Comparison of ENCODE assay signal across 14 cellular contexts in genomic region chr19:46604781-46605355, GRCh38. TPM values are rescaled to one million over a fixed set of nuclear protein-coding genes. Genes with fewer than 3 reads are reported as not detected.
DNase-seq lines count a peak whose midpoint lies in the region; ATAC-seq and TF ChIP-seq lines count a peak whose summit lies in the region.
"Had no signal": no experiment of that assay in that cellular context is flagged by ENCODE, and none has a peak within 500 bp of the region (broad histone marks: within the 10 kb centered on the region; RNA-seq: fewer than 3 reads in every experiment).

No MANE protein-coding gene starts in this region.

- no peak overlapping the region for H3K4me3 Mint-ChIP-seq in activated CD4-positive, alpha-beta T cell treated with anti-CD3 and anti-CD28 coated beads for 36 hours

- H3K4me1 ChIP-seq in mammary epithelial cell (ENCODE audit: insufficient read depth, low read length) (peaks cover 28% of the 10 kb centered on the region), Karpas-422 (ENCODE audit: low read length) (peaks cover 22% of the 10 kb centered on the region)

- no peaks in the 10 kb centered on the region for H3K9me3 ChIP-seq in mammary epithelial cell (replicated peaks; ENCODE audit: insufficient read depth, low read length)
- H3K9me3 ChIP-seq in Karpas-422 (ENCODE audit: low read length) = no peaks in the 10 kb centered on the region

- H3K79me2 ChIP-seq in mammary epithelial cell (ENCODE audit: insufficient read depth, low read length) (peaks cover 67% of the 10 kb centered on the region), Karpas-422 (ENCODE audit: low read length) (peaks cover 40% of the 10 kb centered on the region)

- POLR2A ChIA-PET in activated CD4-positive, alpha-beta T cell treated with anti-CD3 and anti-CD28 coated beads for 36 hours (lab: Charles Lee) = interaction anchor here (1.0 kb wide), 1 partner anchor 254 kb away, joined by 3 read pairs; no protein-coding TSS in a partner anchor

- CTCF ChIA-PET in activated CD4-positive, alpha-beta T cell treated with anti-CD3 and anti-CD28 coated beads for 36 hours (lab: Charles Lee) = interaction anchor here (0.7 to 2.6 kb wide), 4 partner anchors 9 to 57 kb away, joined by 3 to 12 read pairs (median 4); partner anchors contain the start of gene DACT3
- CTCF ChIA-PET in mammary epithelial cell (lab: Charles Lee; ENCODE audit: low non-redundant PET) = no interaction called here

- no TSS peak for BruUV-seq in mammary epithelial cell (replicated peaks; lab: Mats Ljungman, UMichigan)

- no peaks in the 10 kb centered on the region for H3K27me3 ChIP-seq in mammary epithelial cell (ENCODE audit: insufficient read depth, low read length)
- no peaks in the 10 kb centered on the region for H3K27me3 ChIP-seq in Karpas-422 (ENCODE audit: low read length)

- H3K27ac Mint-ChIP-seq in activated CD4-positive, alpha-beta T cell treated with anti-CD3 and anti-CD28 coated beads for 36 hours = peak overlapping the region; percentile 19

- H3K36me3 Mint-ChIP-seq in activated CD4-positive, alpha-beta T cell treated with anti-CD3 and anti-CD28 coated beads for 36 hours (ENCODE audit: low read depth) = peaks cover 52% of the 10 kb centered on the region

- no peaks in the 10 kb centered on the region for H3K9me2 ChIP-seq in Karpas-422 (replicated peaks; ENCODE audit: insufficient read depth, low read length)

- intact Hi-C loops in activated CD4-positive, alpha-beta T cell treated with anti-CD3 and anti-CD28 coated beads for 36 hours (cut with DNase I, micrococcal nuclease) = loop anchor here in 1 of 2 experiments (5.0 to 10.0 kb wide), 3 partner anchors 622 to 1850 kb away; no protein-coding TSS in a partner anchor
- intact Hi-C loops in mammary epithelial cell (cut with micrococcal nuclease) = loop anchor here (5.0 kb wide), 1 partner anchor 58 kb away; no protein-coding TSS in a partner anchor

- no peak for TF ChIP-seq CTCF in mammary epithelial cell (conservative IDR thresholded peaks at IDR 0.05 in 1 of 2, IDR thresholded peaks at IDR 0.05 in 1 of 2; ENCODE audit: extremely low read depth in 1 of 2, insufficient read depth in 1 of 2, low read depth in 1 of 2, low read length in 2 of 2)

- H3K27ac ChIP-seq in caudate nucleus (ENCODE audit: low read depth, low read length) (peak overlapping the region; percentile 74), substantia nigra (ENCODE audit: low read depth, low read length, poor library complexity, severe bottlenecking) (peak overlapping the region; percentile 87), mammary epithelial cell (ENCODE audit: insufficient read depth, low read depth, low read length) (no peak overlapping the region), Karpas-422 (ENCODE audit: low read length) (no peak overlapping the region)

- ATAC-seq in activated CD4-positive, alpha-beta T cell treated with anti-CD3 and anti-CD28 coated beads for 36 hours = no peak
- ATAC-seq in left lobe of liver (peak; percentile 57), HG02884 (IDR thresholded peaks at IDR 0.05; ENCODE audit: unreplicated experiment) (no peak)

- H2AFZ ChIP-seq in mammary epithelial cell (ENCODE audit: low read depth, low read length) (no peak overlapping the region), Karpas-422 (ENCODE audit: low read length) (no peak overlapping the region)

- H3K9ac ChIP-seq in mammary epithelial cell (ENCODE audit: insufficient read depth, low read length) = no peak overlapping the region
- no peak overlapping the region for H3K9ac ChIP-seq in Karpas-422 (ENCODE audit: low read length)

- H3K4me1 Mint-ChIP-seq in activated CD4-positive, alpha-beta T cell treated with anti-CD3 and anti-CD28 coated beads for 36 hours = peaks cover 46% of the 10 kb centered on the region

- H3K4me2 ChIP-seq in mammary epithelial cell (ENCODE audit: insufficient read depth, low read depth, low read length) = no peak overlapping the region
- no peak overlapping the region for H3K4me2 ChIP-seq in Karpas-422 (ENCODE audit: low read depth, low read length, poor library complexity, severe bottlenecking)

- in situ Hi-C loops in mammary epithelial cell (cut with MboI; ENCODE audit: low sequenced_read_pairs in 2 of 2) = no loop called here

- H3K27me3 Mint-ChIP-seq in activated CD4-positive, alpha-beta T cell treated with anti-CD3 and anti-CD28 coated beads for 36 hours = no peaks in the 10 kb centered on the region

- dilution Hi-C loops in mammary epithelial cell (cut with HindIII; ENCODE audit: low sequenced_read_pairs) = no loop called here

- no peak for DNase-seq in activated CD4-positive, alpha-beta T cell treated with anti-CD3 and anti-CD28 coated beads for 36 hours
- DNase-seq in activated CD4-positive, alpha-beta T cell treated with anti-CD3 and anti-CD28 coated beads, Interleukin-2, amount 50 U/mL, for 48 hours = no peak
- DNase-seq in caudate nucleus (lab: John Stamatoyannopoulos, UW) = peak in 19 of 61 donors; percentile 15 to 56 (median 34)
- peak; percentile 87 for DNase-seq in left lobe of liver (ENCODE audit: low spot score)
- DNase-seq in substantia nigra (lab: John Stamatoyannopoulos, UW) = peak in 23 of 49 donors; percentile 20 to 65 (median 41)
- no peak for DNase-seq in mammary epithelial cell
- DNase-seq in Karpas-422 = no peak
- DNase-seq: MV-4-11; NCI-H446 treated with DMSO at 0.1 percent for 48 hours; SHP77 treated with DMSO at 0.1 percent for 48 hours; stimulated activated CD8-positive, alpha-beta memory T cell treated with anti-CD3 and anti-CD28 coated beads, Interleukin-4, amount 100 ng/mL, for 48 hours had no signal

- H3K4me3 ChIP-seq in mammary epithelial cell (replicated peaks in 1 of 3; ENCODE audit: insufficient read depth in 1 of 3, low read depth in 2 of 3, low read length in 3 of 3) (no peak overlapping the region), Karpas-422 (ENCODE audit: low read length) (no peak overlapping the region)

- peaks cover 24% of the 10 kb centered on the region for H3K36me3 ChIP-seq in mammary epithelial cell (ENCODE audit: insufficient read depth, low read length)
- H3K36me3 ChIP-seq in Karpas-422 (ENCODE audit: insufficient read depth, low read length) = peaks cover 16% of the 10 kb centered on the region

- 93% methylated on average over 9 of the region's 13 CpGs for WGBS in mammary epithelial cell (ENCODE audit: low coverage, missing lambda C conversion rate)

- H4K20me1 ChIP-seq in mammary epithelial cell (ENCODE audit: insufficient read depth, low read length) (no peaks in the 10 kb centered on the region), Karpas-422 (ENCODE audit: insufficient read depth, low read depth, low read length) (peaks cover 33% of the 10 kb centered on the region; the same call in 1 of the 2 replicates)

- H3K9me3 Mint-ChIP-seq in activated CD4-positive, alpha-beta T cell treated with anti-CD3 and anti-CD28 coated beads for 36 hours (ENCODE audit: low read depth) = no peaks in the 10 kb centered on the region

RNA-seq across cellular contexts. Expression of gene CALM3, which starts 3.7 kb away (rescaled TPM):
- 100 to 1,000 TPM; 493 to 631 TPM for total RNA-seq in activated CD4-positive, alpha-beta T cell treated with anti-CD3 and anti-CD28 coated beads for 36 hours
- total RNA-seq in left lobe of liver = 89.6 TPM
- total RNA-seq in mammary epithelial cell = 100 to 1,000 TPM in 1 of 2 donors, 10 to 100 TPM in 1; 97.4 to 206 TPM
- 426 TPM for polyA plus RNA-seq in mammary epithelial cell
- 248 TPM for polyA minus RNA-seq in mammary epithelial cell
- total RNA-seq in Karpas-422 (2014; rRNA removed; shearing (Covaris generic); ENCODE audit: low replicate concordance) = 103 and 122 TPM in 2 replicates

RNA-seq across cellular contexts. Expression of gene PTGIR, which starts 20.0 kb away (rescaled TPM):
- 10 to 100 TPM; 40.1 to 41.0 TPM for total RNA-seq in activated CD4-positive, alpha-beta T cell treated with anti-CD3 and anti-CD28 coated beads for 36 hours
- total RNA-seq in left lobe of liver (3.0 TPM), mammary epithelial cell (under 1 TPM in 1 of 2 donors, not detected in 1; under 0.01 TPM)
- not detected for polyA plus RNA-seq in mammary epithelial cell
- polyA minus RNA-seq in mammary epithelial cell = not detected
- not detected in 2 replicates for total RNA-seq in Karpas-422 (2014; rRNA removed; shearing (Covaris generic); ENCODE audit: low replicate concordance)

RNA-seq across cellular contexts. Expression of gene GNG8, which starts 31.1 kb away (rescaled TPM):
- 10 to 100 TPM; 13.8 to 17.4 TPM for total RNA-seq in activated CD4-positive, alpha-beta T cell treated with anti-CD3 and anti-CD28 coated beads for 36 hours
- total RNA-seq in left lobe of liver (not detected), mammary epithelial cell (not detected)
- polyA plus RNA-seq in mammary epithelial cell = not detected
- not detected for polyA minus RNA-seq in mammary epithelial cell
- not detected in 2 replicates for total RNA-seq in Karpas-422 (2014; rRNA removed; shearing (Covaris generic); ENCODE audit: low replicate concordance)
- total RNA-seq: A172, mononuclear cell had no signal

RNA-seq across cellular contexts. Expression of gene DACT3, which starts 56.1 kb away (rescaled TPM):
- total RNA-seq in activated CD4-positive, alpha-beta T cell treated with anti-CD3 and anti-CD28 coated beads for 36 hours = 1 to 10 TPM; 2.9 to 3.1 TPM
- total RNA-seq in left lobe of liver (1.2 TPM), mammary epithelial cell (under 1 TPM; 0.31 to 0.33 TPM)
- 0.07 TPM for polyA plus RNA-seq in mammary epithelial cell
- polyA minus RNA-seq in mammary epithelial cell = not detected
- total RNA-seq in Karpas-422 (2014; rRNA removed; shearing (Covaris generic); ENCODE audit: low replicate concordance) = 0.14 and 0.19 TPM in 2 replicates

Comparison
In these comparisons a context has a peak if more than half of its experiments do, and no peak if none do; other contexts are left out.
1. H3K27ac ChIP-seq: peak in caudate nucleus (single experiment) and substantia nigra (single experiment); none in mammary epithelial cell (single experiment) and Karpas-422 (single experiment).
2. RNA of gene PTGIR, which starts 20.0 kb away (total RNA-seq): 40.1 to 41.0 TPM in activated CD4-positive, alpha-beta T cell treated with anti-CD3 and anti-CD28 coated beads for 36 hours; 3.0 TPM in left lobe of liver (single experiment), under 0.01 TPM in mammary epithelial cell and not detected in Karpas-422; every median in the first group is over 10 times any median in the second.
3. RNA of gene GNG8, which starts 31.1 kb away (total RNA-seq): 13.8 to 17.4 TPM in activated CD4-positive, alpha-beta T cell treated with anti-CD3 and anti-CD28 coated beads for 36 hours; not detected in left lobe of liver (single experiment), not detected in mammary epithelial cell and not detected in Karpas-422; every median in the first group is over 10 times any median in the second.